In genomic region chr21:37642493-37642892, GRCh38 we compare ENCODE assay signal across 8 cellular contexts.
DNase-seq lines count a peak whose midpoint lies in the region.

No MANE protein-coding gene starts in this region.

- no peak overlapping the region for H2BK15ac ChIP-seq in mesenchymal stem cell (ENCODE audit: low read depth, poor library complexity, severe bottlenecking)

- POLR2A ChIA-PET in activated CD4-positive, alpha-beta T cell treated with anti-CD3 and anti-CD28 coated beads, Interleukin-2, amount 10 ng/mL, durations not matched to agents 7 days and 5 days (lab: Charles Lee) = no interaction called here

- H3K27me3 Mint-ChIP-seq in activated CD4-positive, alpha-beta T cell treated with anti-CD3 and anti-CD28 coated beads, Interleukin-2, amount 10 ng/mL, durations not matched to agents 7 days and 5 days = peaks cover 32% of the 10 kb centered on the region

- no peak overlapping the region for H3K23ac ChIP-seq in mesenchymal stem cell (ENCODE audit: low read length in 2 of 2)

- DNase-seq in G401 (ENCODE audit: low spot score) = peak; percentile 8
- DNase-seq in HT1080 (ENCODE audit: low read depth) = peak; percentile 30
- peak; percentile 45 for DNase-seq in activated CD4-positive, alpha-beta T cell treated with anti-CD3 and anti-CD28 coated beads, Interleukin-2, amount 10 ng/mL, durations not matched to agents 7 days and 5 days
- no peak for DNase-seq in mesenchymal stem cell
- no peak for DNase-seq in pons (ENCODE audit: low spot score)
- DNase-seq in CD1c-positive myeloid dendritic cell (ENCODE audit: extremely low spot score) = no peak
- DNase-seq in stimulated activated naive CD4-positive, alpha-beta T cell treated with Interleukin-2 at 50 U/mL for 16 hours (lab: John Stamatoyannopoulos, UW) = no peak
- no peak for DNase-seq in NCI-H1694 treated with DMSO at 0.1 percent for 48 hours (lab: John Stamatoyannopoulos, UW)

- H3K9me3 Mint-ChIP-seq in activated CD4-positive, alpha-beta T cell treated with anti-CD3 and anti-CD28 coated beads, Interleukin-2, amount 10 ng/mL, durations not matched to agents 7 days and 5 days = no peaks in the 10 kb centered on the region

- no peak overlapping the region for H2BK120ac ChIP-seq in mesenchymal stem cell (ENCODE audit: low read depth, low read length)

- no peak overlapping the region for H3K27ac ChIP-seq in mesenchymal stem cell (ENCODE audit: low read length, poor library complexity, severe bottlenecking)

- 47% methylated on average over 3 of the region's 3 CpGs for WGBS in mesenchymal stem cell

- H3K27me3 ChIP-seq in mesenchymal stem cell (ENCODE audit: control insufficient read depth in 1 of 2, insufficient read depth in 1 of 2, low read length in 2 of 2) = peaks cover 0 to 85% of the 10 kb centered on the region in 2 experiments

- no peaks in the 10 kb centered on the region for H3K36me3 Mint-ChIP-seq in activated CD4-positive, alpha-beta T cell treated with anti-CD3 and anti-CD28 coated beads, Interleukin-2, amount 10 ng/mL, durations not matched to agents 7 days and 5 days (ENCODE audit: low read depth)

- H2AFZ ChIP-seq in mesenchymal stem cell (ENCODE audit: low read depth, low read length) = peak overlapping the region; percentile 5

- in situ Hi-C loops in G401 (cut with HindIII; ENCODE audit: low sequenced_read_pairs) = no loop called here

- no peak overlapping the region for H3K4me2 ChIP-seq in mesenchymal stem cell (ENCODE audit: low read length, poor library complexity, severe bottlenecking)

- H3K4me1 Mint-ChIP-seq in activated CD4-positive, alpha-beta T cell treated with anti-CD3 and anti-CD28 coated beads, Interleukin-2, amount 10 ng/mL, durations not matched to agents 7 days and 5 days = peaks cover 3% of the 10 kb centered on the region

- no peak overlapping the region for H4K91ac ChIP-seq in mesenchymal stem cell (ENCODE audit: low read length)

- no peak overlapping the region for H2AK5ac ChIP-seq in mesenchymal stem cell (ENCODE audit: low read length, severe bottlenecking)

- CTCF ChIA-PET in activated CD4-positive, alpha-beta T cell treated with anti-CD3 and anti-CD28 coated beads, Interleukin-2, amount 10 ng/mL, durations not matched to agents 7 days and 5 days (lab: Charles Lee) = no interaction called here

- H3K36me3 ChIP-seq in mesenchymal stem cell (ENCODE audit: control insufficient read depth in 1 of 2, insufficient read depth in 2 of 2, low read depth in 1 of 2, low read length in 2 of 2) = no peaks in the 10 kb centered on the region

- H3K79me1 ChIP-seq in mesenchymal stem cell (replicated peaks; ENCODE audit: low read length, poor library complexity, severe bottlenecking) = no peaks in the 10 kb centered on the region

- no peak overlapping the region for H3K9ac ChIP-seq in mesenchymal stem cell (ENCODE audit: low read length)

- H3K4me3 Mint-ChIP-seq in activated CD4-positive, alpha-beta T cell treated with anti-CD3 and anti-CD28 coated beads, Interleukin-2, amount 10 ng/mL, durations not matched to agents 7 days and 5 days = no peak overlapping the region

- no peak overlapping the region for H3K4me3 ChIP-seq in mesenchymal stem cell (ENCODE audit: insufficient read depth in 1 of 2, low read depth in 1 of 2, low read length in 2 of 2)

- no peak overlapping the region for H3K14ac ChIP-seq in mesenchymal stem cell (ENCODE audit: low read length in 2 of 2)

- H3K27ac Mint-ChIP-seq in activated CD4-positive, alpha-beta T cell treated with anti-CD3 and anti-CD28 coated beads, Interleukin-2, amount 10 ng/mL, durations not matched to agents 7 days and 5 days = no peak overlapping the region

- no peak overlapping the region for H4K8ac ChIP-seq in mesenchymal stem cell (ENCODE audit: low read length)

- H3K4me1 ChIP-seq in mesenchymal stem cell (ENCODE audit: control insufficient read depth, insufficient read depth, low read depth, low read length) = peaks cover 2% of the 10 kb centered on the region

- no peak overlapping the region for H2BK5ac ChIP-seq in mesenchymal stem cell (ENCODE audit: low read depth, low read length, poor library complexity, severe bottlenecking)

- no peak overlapping the region for H3K18ac ChIP-seq in mesenchymal stem cell (ENCODE audit: low read depth in 1 of 2, low read length in 2 of 2)

- peaks cover 7% of the 10 kb centered on the region for H3K9me3 ChIP-seq in mesenchymal stem cell (ENCODE audit: control insufficient read depth, low read length)

- no peak overlapping the region for H3K4ac ChIP-seq in mesenchymal stem cell (ENCODE audit: low read depth in 1 of 2, low read length in 2 of 2)

- no peak overlapping the region for H2BK12ac ChIP-seq in mesenchymal stem cell (ENCODE audit: low read length in 2 of 2)

Comparison
In these comparisons a context has a peak if more than half of its experiments do, and no peak if none do; other contexts are left out.
1. DNase-seq: peak in G401 (single experiment), HT1080 (single experiment) and activated CD4-positive, alpha-beta T cell treated with anti-CD3 and anti-CD28 coated beads, Interleukin-2, amount 10 ng/mL, durations not matched to agents 7 days and 5 days (single experiment); none in mesenchymal stem cell (single experiment), pons (single experiment), CD1c-positive myeloid dendritic cell (single experiment), stimulated activated naive CD4-positive, alpha-beta T cell treated with Interleukin-2 at 50 U/mL for 16 hours (single experiment) and NCI-H1694 treated with DMSO at 0.1 percent for 48 hours (single experiment).